ENCODE assay signal across 24 cellular contexts in genomic region chr11:66411323-66411722, GRCh38. TPM values are rescaled to one million over a fixed set of nuclear protein-coding genes. Genes with fewer than 3 reads are reported as not detected.
A peak's percentile ranks its signal among the peaks of the same experiment; 100 is the strongest.
DNase-seq lines count a peak whose midpoint lies in the region; ATAC-seq and TF ChIP-seq lines count a peak whose summit lies in the region.
"Had no signal": no experiment of that assay in that cellular context is flagged by ENCODE, and none has a peak within 500 bp of the region (broad histone marks: within the 10 kb centered on the region; RNA-seq: fewer than 3 reads in every experiment).

No MANE protein-coding gene starts in this region.

- H3K27me3 ChIP-seq in esophagus muscularis mucosa, result peaks cover 0 to 9% (median 0%) of the 10 kb centered on the region in 4 donors
- H3K27me3 ChIP-seq in neural cell (ENCODE audit: insufficient read depth, low read depth, low read length), result no peaks in the 10 kb centered on the region
- no peaks in the 10 kb centered on the region for H3K27me3 ChIP-seq in thoracic aorta (replicated peaks; ENCODE audit: insufficient read depth)
- H3K27me3 ChIP-seq: Peyer's patch had no signal

- DNase-seq in HuH-7.5 (ENCODE audit: low spot score) (peak; percentile 57), esophagus muscularis mucosa (ENCODE audit: extremely low spot score) (no peak), thoracic aorta (ENCODE audit: low spot score) (no peak), hepatic stellate cell (ENCODE audit: low spot score) (no peak), NCI-H2029 (lab: John Stamatoyannopoulos, UW) (no peak), NCI-H128 (lab: John Stamatoyannopoulos, UW; ENCODE audit: unreplicated experiment) (no peak)
- DNase-seq: Caco-2; CD4-positive, CD25-positive, alpha-beta regulatory T cell; DMS 273 treated with DMSO at 0.1 percent for 48 hours; DMS79 treated with DMSO at 0.1 percent for 48 hours; KG1; NCI-H1092 treated with DMSO at 0.1 percent for 48 hours; NCI-H146; NCI-H2029 treated with DMSO at 0.1 percent for 48 hours; NCI-H226; NCI-H510A treated with DMSO at 0.1 percent for 48 hours; NCI-H82; Peyer's patch had no signal

- no peak for TF ChIP-seq RAD21 in neural cell (conservative IDR thresholded peaks at IDR 0.05)

- H3K36me3 ChIP-seq in esophagus muscularis mucosa, result peaks cover 0 to 4% (median 0%) of the 10 kb centered on the region in 4 donors
- no peaks in the 10 kb centered on the region for H3K36me3 ChIP-seq in neural cell (ENCODE audit: insufficient read depth, low read length)
- H3K36me3 ChIP-seq in thoracic aorta, result no peaks in the 10 kb centered on the region
- H3K36me3 ChIP-seq: HAP-1, Peyer's patch had no signal

- H3K4me1 ChIP-seq in esophagus muscularis mucosa, result peaks cover 6 to 65% (median 62%) of the 10 kb centered on the region in 4 donors
- H3K4me1 ChIP-seq in thoracic aorta (ENCODE audit: control insufficient read depth in 1 of 2, low read depth in 2 of 2), result peaks cover 10 to 53% of the 10 kb centered on the region in 2 donors
- H3K4me1 ChIP-seq: Caco-2, HAP-1 had no signal

- no peak overlapping the region for H2AFZ ChIP-seq in neural cell (ENCODE audit: low read depth, low read length)

- H3F3A ChIP-seq in neural cell (ENCODE audit: insufficient read depth, low read length, poor library complexity, severe bottlenecking), result no peaks in the 10 kb centered on the region

- intact Hi-C loops in esophagus muscularis mucosa (cut with DNase I), result no loop called here

- H3K9me3 ChIP-seq in esophagus muscularis mucosa (no peaks in the 10 kb centered on the region), neural cell (ENCODE audit: low read length) (no peaks in the 10 kb centered on the region), thoracic aorta (no peaks in the 10 kb centered on the region)
- H3K9me3 ChIP-seq: Caco-2, HAP-1, Peyer's patch had no signal

- H4K20me1 ChIP-seq in neural cell (ENCODE audit: insufficient read depth), result no peaks in the 10 kb centered on the region

- no peaks in the 10 kb centered on the region for H3K9me2 ChIP-seq in neural cell (ENCODE audit: insufficient read depth, low read length)

- no peak overlapping the region for H3K9ac ChIP-seq in neural cell (ENCODE audit: low read length)

- peaks cover 3% of the 10 kb centered on the region for H3K79me2 ChIP-seq in neural cell (replicated peaks; ENCODE audit: insufficient read depth, low read length)

- no peak for TF ChIP-seq CTCF in esophagus muscularis mucosa (IDR thresholded peaks at IDR 0.05)
- no peak for TF ChIP-seq CTCF in neural cell (IDR thresholded peaks at IDR 0.05; ENCODE audit: poor library complexity, severe bottlenecking)
- no peak for TF ChIP-seq CTCF in thoracic aorta (IDR thresholded peaks at IDR 0.05)

- WGBS in esophagus muscularis mucosa, result 26% methylated on average over 4 of the region's 4 CpGs

- H3K4me3 ChIP-seq in esophagus muscularis mucosa (peak overlapping the region; percentile 55 to 70 (median 60)), neural cell (ENCODE audit: low read length) (peak overlapping the region; percentile 15), thoracic aorta (peak overlapping the region; percentile 38)
- H3K4me3 ChIP-seq: HAP-1, Peyer's patch had no signal

- H3K27ac ChIP-seq in esophagus muscularis mucosa (replicated peaks in 1 of 4) (peak overlapping the region; percentile 35 to 87 (median 84)), neural cell (ENCODE audit: low read length) (no peak overlapping the region), thoracic aorta (no peak overlapping the region)
- H3K27ac ChIP-seq: HL-60, Peyer's patch had no signal

- TF ChIP-seq EP300 in esophagus muscularis mucosa (IDR thresholded peaks at IDR 0.05) (no peak), neural cell (conservative IDR thresholded peaks at IDR 0.05; ENCODE audit: poor library complexity, severe bottlenecking) (no peak)

- ATAC-seq in thoracic aorta (ENCODE audit: insufficient number of reproducible peaks, low FRiP score, low read depth), result no peak
- ATAC-seq in HG03108 (IDR thresholded peaks at IDR 0.05; ENCODE audit: unreplicated experiment), result no peak

- TF ChIP-seq POLR2A in esophagus muscularis mucosa (IDR thresholded peaks at IDR 0.05; ENCODE audit: low read depth), result no peak

- no peak overlapping the region for H3K4me2 ChIP-seq in neural cell (ENCODE audit: low read length)

TF ChIP-seq in neural cell, 6 proteins besides CTCF, POLR2A, EP300 and RAD21:
- TF ChIP-seq POLR2AphosphoS5 (IDR thresholded peaks at IDR 0.05) (no peak), MXI1 (conservative IDR thresholded peaks at IDR 0.05; ENCODE audit: poor library complexity, severe bottlenecking) (no peak), TAF1 (IDR thresholded peaks at IDR 0.05; ENCODE audit: low read depth) (no peak), SMC3 (conservative IDR thresholded peaks at IDR 0.05; ENCODE audit: poor library complexity) (no peak), EZH2 (IDR thresholded peaks at IDR 0.05; ENCODE audit: borderline replicate concordance, insufficient read depth, low read length, poor library complexity, severe bottlenecking) (no peak)
- TF ChIP-seq, protein P1, sequence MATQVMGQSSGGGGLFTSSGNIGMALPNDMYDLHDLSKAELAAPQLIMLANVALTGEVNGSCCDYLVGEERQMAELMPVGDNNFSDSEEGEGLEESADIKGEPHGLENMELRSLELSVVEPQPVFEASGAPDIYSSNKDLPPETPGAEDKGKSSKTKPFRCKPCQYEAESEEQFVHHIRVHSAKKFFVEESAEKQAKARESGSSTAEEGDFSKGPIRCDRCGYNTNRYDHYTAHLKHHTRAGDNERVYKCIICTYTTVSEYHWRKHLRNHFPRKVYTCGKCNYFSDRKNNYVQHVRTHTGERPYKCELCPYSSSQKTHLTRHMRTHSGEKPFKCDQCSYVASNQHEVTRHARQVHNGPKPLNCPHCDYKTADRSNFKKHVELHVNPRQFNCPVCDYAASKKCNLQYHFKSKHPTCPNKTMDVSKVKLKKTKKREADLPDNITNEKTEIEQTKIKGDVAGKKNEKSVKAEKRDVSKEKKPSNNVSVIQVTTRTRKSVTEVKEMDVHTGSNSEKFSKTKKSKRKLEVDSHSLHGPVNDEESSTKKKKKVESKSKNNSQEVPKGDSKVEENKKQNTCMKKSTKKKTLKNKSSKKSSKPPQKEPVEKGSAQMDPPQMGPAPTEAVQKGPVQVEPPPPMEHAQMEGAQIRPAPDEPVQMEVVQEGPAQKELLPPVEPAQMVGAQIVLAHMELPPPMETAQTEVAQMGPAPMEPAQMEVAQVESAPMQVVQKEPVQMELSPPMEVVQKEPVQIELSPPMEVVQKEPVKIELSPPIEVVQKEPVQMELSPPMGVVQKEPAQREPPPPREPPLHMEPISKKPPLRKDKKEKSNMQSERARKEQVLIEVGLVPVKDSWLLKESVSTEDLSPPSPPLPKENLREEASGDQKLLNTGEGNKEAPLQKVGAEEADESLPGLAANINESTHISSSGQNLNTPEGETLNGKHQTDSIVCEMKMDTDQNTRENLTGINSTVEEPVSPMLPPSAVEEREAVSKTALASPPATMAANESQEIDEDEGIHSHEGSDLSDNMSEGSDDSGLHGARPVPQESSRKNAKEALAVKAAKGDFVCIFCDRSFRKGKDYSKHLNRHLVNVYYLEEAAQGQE (IDR thresholded peaks at IDR 0.05; ENCODE audit: borderline replicate concordance), result no peak

RNA-seq across cellular contexts. Expression of gene NPAS4, which starts 9.5 kb away (rescaled TPM):
- 1 to 10 TPM; 1.2 to 2.9 (median 1.5) TPM for total RNA-seq in esophagus muscularis mucosa
- polyA plus RNA-seq in neural cell, result 6.7 and 10.6 TPM in 2 replicates
- 13.4 and 21.9 TPM in 2 replicates for polyA minus RNA-seq in neural cell
- total RNA-seq in thoracic aorta, result 1 to 10 TPM; 4.2 to 6.6 TPM
- total RNA-seq: A673; Caco-2; CD4-positive, CD25-positive, alpha-beta regulatory T cell; HT-29; Peyer's patch had no signal
- polyA plus RNA-seq: CD4-positive, CD25-positive, alpha-beta regulatory T cell had no signal

RNA-seq across cellular contexts. Expression of gene MRPL11, which starts 27.3 kb away (rescaled TPM):
- total RNA-seq in esophagus muscularis mucosa (10 to 100 TPM; 46.1 to 51.5 (median 48.7) TPM), thoracic aorta (10 to 100 TPM; 16.7 to 28.0 TPM)
- polyA plus RNA-seq in neural cell, result 50.9 and 54.3 TPM in 2 replicates
- 13.1 and 15.2 TPM in 2 replicates for polyA minus RNA-seq in neural cell

RNA-seq across cellular contexts. Expression of gene SLC29A2, which starts 39.8 kb away (rescaled TPM):
- total RNA-seq in esophagus muscularis mucosa (1 to 10 TPM in 3 of 4 donors, under 1 TPM in 1; 0.50 to 3.6 (median 1.7) TPM), thoracic aorta (1 to 10 TPM; 2.5 to 3.0 TPM)
- polyA plus RNA-seq in neural cell, result 1.7 and 2.2 TPM in 2 replicates
- polyA minus RNA-seq in neural cell, result 1.5 and 2.1 TPM in 2 replicates

RNA-seq across cellular contexts. Expression of gene PELI3, which starts 55.4 kb away (rescaled TPM):
- 10 to 100 TPM; 28.7 to 50.4 (median 37.7) TPM for total RNA-seq in esophagus muscularis mucosa
- 13.3 and 16.2 TPM in 2 replicates for polyA plus RNA-seq in neural cell
- 21.4 and 26.3 TPM in 2 replicates for polyA minus RNA-seq in neural cell
- 10 to 100 TPM; 29.1 to 47.1 TPM for total RNA-seq in thoracic aorta

Comparison
In these comparisons a context has a peak if more than half of its experiments do, and no peak if none do; other contexts are left out.
1. H3K27ac ChIP-seq: peak in esophagus muscularis mucosa (4 of 4); none in neural cell (single experiment) and thoracic aorta (0 of 2).
2. Peak in every context shown above with its lines, with median percentiles within 50 percentile points of each other: H3K4me3 ChIP-seq.